Comparison of ENCODE assay signal across 15 cellular contexts in the genomic region with DNA sequence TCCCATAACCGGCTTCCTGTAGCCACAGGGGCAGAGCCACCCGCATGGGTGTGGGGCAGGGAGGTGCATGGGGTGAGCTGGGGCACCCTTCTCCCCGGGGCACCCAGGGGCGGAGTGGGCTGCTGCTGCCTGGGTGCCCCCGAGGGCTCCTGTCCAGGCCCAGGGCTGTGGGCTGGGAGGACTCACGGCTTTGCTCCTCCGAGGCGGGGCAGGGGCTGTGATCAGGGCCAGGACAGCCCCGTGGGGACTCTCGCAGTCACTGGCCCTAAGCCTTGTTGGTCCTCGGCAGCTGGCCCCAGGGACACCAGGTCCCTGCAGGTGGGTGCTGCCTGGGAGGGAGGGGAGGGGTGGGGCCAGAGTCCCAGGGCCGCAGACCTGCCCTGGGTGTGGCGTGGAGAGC. TPM values are rescaled to one million over a fixed set of nuclear protein-coding genes. Genes with fewer than 3 reads are reported as not detected.
DNase-seq lines count a peak whose midpoint lies in the region; ATAC-seq and TF ChIP-seq lines count a peak whose summit lies in the region.
"Had no signal": no experiment of that assay in that cellular context is flagged by ENCODE, and none has a peak within 500 bp of the region (broad histone marks: within the 10 kb centered on the region; RNA-seq: fewer than 3 reads in every experiment).

No MANE protein-coding gene starts in this region.

- H3K36me3 Mint-ChIP-seq in nephron progenitor cell (ENCODE audit: low read depth) = no peaks in the 10 kb centered on the region

- no peak for TF ChIP-seq EP300 in gastroesophageal sphincter (IDR thresholded peaks at IDR 0.05)

- H3K27ac Mint-ChIP-seq in nephron progenitor cell = no peak overlapping the region
- H3K27ac Mint-ChIP-seq: B cell; CD4-positive, alpha-beta T cell had no signal

- peaks cover 18% of the 10 kb centered on the region for H3K4me1 Mint-ChIP-seq in nephron progenitor cell
- H3K4me1 Mint-ChIP-seq: B cell had no signal

- no peak overlapping the region for H3K4me3 Mint-ChIP-seq in nephron progenitor cell
- H3K4me3 Mint-ChIP-seq: B cell; CD4-positive, alpha-beta T cell had no signal

- H3K9me3 Mint-ChIP-seq in nephron progenitor cell = no peaks in the 10 kb centered on the region
- H3K9me3 Mint-ChIP-seq: CD4-positive, alpha-beta T cell had no signal

- 81% methylated on average over 5 of the region's 13 CpGs; no CpG with 5 or more reads in 1 of the 2 donors for WGBS in gastroesophageal sphincter (ENCODE audit: low coverage in 1 of 2), 2 donors

- intact Hi-C loops in uterus (cut with DNase I; ENCODE audit: low total_unique reads) = no loop called here

- no peak overlapping the region for H3K9ac ChIP-seq in rectal smooth muscle tissue (ENCODE audit: low read length)

- TF ChIP-seq CTCF in gastroesophageal sphincter (IDR thresholded peaks at IDR 0.05) (no peak), uterus (IDR thresholded peaks at IDR 0.05) (no peak), nephron progenitor cell (IDR thresholded peaks at IDR 0.05) (no peak)

- H3K36me3 ChIP-seq in H7 (replicated peaks; ENCODE audit: control insufficient read depth, insufficient read depth, low read length) (no peaks in the 10 kb centered on the region), gastroesophageal sphincter (no peaks in the 10 kb centered on the region), rectal smooth muscle tissue (ENCODE audit: control insufficient read depth, insufficient read depth, low read length) (no peaks in the 10 kb centered on the region), uterus (no peaks in the 10 kb centered on the region)

- peak; percentile 64 for DNase-seq in H7
- DNase-seq in uterus = no peak
- DNase-seq in nephron progenitor cell = no peak
- DNase-seq: C1 segment of cervical spinal cord; Calu3; CD4-positive, alpha-beta T cell; DMS 273 treated with DMSO at 0.1 percent for 48 hours had no signal

- H3K27ac ChIP-seq in gastroesophageal sphincter = peak overlapping the region; percentile 58 to 98 (median 94)
- peak overlapping the region; percentile 98 for H3K27ac ChIP-seq in rectal smooth muscle tissue (ENCODE audit: low read depth, low read length)
- H3K27ac ChIP-seq in uterus = peak overlapping the region; percentile 83 to 97

- H3K4me1 ChIP-seq in gastroesophageal sphincter (peaks cover 4 to 100% (median 46%) of the 10 kb centered on the region in 3 donors), rectal smooth muscle tissue (ENCODE audit: control insufficient read depth, insufficient read depth, low read length) (peaks cover 55% of the 10 kb centered on the region), uterus (peaks cover 11 to 27% of the 10 kb centered on the region in 2 donors)

- H3K4me3 ChIP-seq in H7 (ENCODE audit: insufficient read depth, low read depth, low read length) = no peak overlapping the region
- peak overlapping the region in 1 of 2 donors; percentile 32 for H3K4me3 ChIP-seq in gastroesophageal sphincter
- H3K4me3 ChIP-seq in rectal smooth muscle tissue (ENCODE audit: low read length) = no peak overlapping the region
- no peak overlapping the region for H3K4me3 ChIP-seq in uterus

- ATAC-seq in gastroesophageal sphincter (no peak), HG02840 (IDR thresholded peaks at IDR 0.05; ENCODE audit: low FRiP score, unreplicated experiment) (no peak), HG03097 (IDR thresholded peaks at IDR 0.05; ENCODE audit: low FRiP score, unreplicated experiment) (no peak)
- ATAC-seq: HepG2 had no signal

- TF ChIP-seq POLR2A in gastroesophageal sphincter (IDR thresholded peaks at IDR 0.05) = no peak
- no peak for TF ChIP-seq POLR2A in uterus (IDR thresholded peaks at IDR 0.05)

- H3K27me3 ChIP-seq in H7 (ENCODE audit: control insufficient read depth, insufficient read depth, low read length) = no peaks in the 10 kb centered on the region
- peaks cover 19% of the 10 kb centered on the region for H3K27me3 ChIP-seq in gastroesophageal sphincter
- H3K27me3 ChIP-seq in rectal smooth muscle tissue (ENCODE audit: control insufficient read depth, insufficient read depth, low read length) = no peaks in the 10 kb centered on the region
- H3K27me3 ChIP-seq in uterus = no peaks in the 10 kb centered on the region

- no peaks in the 10 kb centered on the region for H3K27me3 Mint-ChIP-seq in nephron progenitor cell (ENCODE audit: low read depth, poor library complexity)
- H3K27me3 Mint-ChIP-seq: CD4-positive, alpha-beta T cell had no signal

- H3K9me3 ChIP-seq in gastroesophageal sphincter = no peaks in the 10 kb centered on the region
- H3K9me3 ChIP-seq in uterus = no peaks in the 10 kb centered on the region

RNA-seq across cellular contexts. Expression of a gene that starts 19.7 kb away (rescaled TPM):
- total RNA-seq in H7 (2014; rRNA removed; shearing (Covaris generic)) = 24.8 and 27.3 TPM in 2 replicates
- total RNA-seq in gastroesophageal sphincter = 100 to 1,000 TPM; 133 to 330 (median 173) TPM
- 10 to 100 TPM in 3 of 4 donors, 1 to 10 TPM in 1; 6.8 to 94.5 (median 27.6) TPM for total RNA-seq in uterus
- total RNA-seq: Calu3 had no signal

RNA-seq across cellular contexts. Expression of a gene that starts 52.4 kb away (rescaled TPM):
- total RNA-seq in H7 (2014; rRNA removed; shearing (Covaris generic)) = not detected in 2 replicates
- total RNA-seq in gastroesophageal sphincter (1 to 10 TPM in 1 of 4 donors, under 1 TPM in 1, not detected in 2; 0.31 to 3.0 TPM), uterus (1 to 10 TPM in 1 of 4 donors, not detected in 3; 1.5 TPM)
- total RNA-seq: B cell; Calu3; CD4-positive, alpha-beta T cell; HepG2 had no signal

RNA-seq across cellular contexts. Expression of a gene that starts 57.3 kb away (rescaled TPM):
- total RNA-seq in H7 (2014; rRNA removed; shearing (Covaris generic)) = not detected in 2 replicates
- total RNA-seq in gastroesophageal sphincter = 100 to 1,000 TPM in 2 of 4 donors, 10 to 100 TPM in 2; 27.8 to 142 (median 91.8) TPM
- 100 to 1,000 TPM in 1 of 4 donors, 10 to 100 TPM in 2, 1 to 10 TPM in 1; 4.1 to 108 (median 29.0) TPM for total RNA-seq in uterus
- total RNA-seq: A172; B cell; Calu3; CD4-positive, alpha-beta T cell; Daoy; HepG2 had no signal
